In the genomic region with DNA sequence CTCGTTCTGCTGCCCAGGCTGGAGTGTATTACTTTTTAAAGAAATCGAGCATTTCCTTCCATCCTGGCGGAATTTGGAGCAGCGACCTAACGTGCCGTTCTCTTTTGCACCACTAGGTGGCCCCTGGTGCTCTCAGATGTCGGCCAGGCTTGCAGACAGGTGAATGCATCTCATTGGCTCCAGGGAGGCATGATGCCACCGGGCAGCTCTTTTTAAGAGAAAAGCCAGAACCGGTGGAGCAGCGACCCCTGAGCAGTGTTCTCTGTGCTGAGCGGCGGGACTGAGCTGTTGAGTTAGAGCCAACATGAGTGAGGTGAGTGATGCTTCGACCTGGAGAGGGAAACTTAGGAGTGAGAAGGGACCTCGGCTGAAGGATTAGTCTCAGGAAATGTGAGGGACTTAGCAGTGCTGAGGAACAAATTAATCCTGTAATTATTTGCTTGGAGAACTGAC, we compare ENCODE assay signal across 9 cellular contexts. TPM values are rescaled to one million over a fixed set of nuclear protein-coding genes. Genes with fewer than 3 reads are reported as not detected.
DNase-seq lines count a peak whose midpoint lies in the region; ATAC-seq and TF ChIP-seq lines count a peak whose summit lies in the region.
"Had no signal": no experiment of that assay in that cellular context is flagged by ENCODE, and none has a peak within 500 bp of the region (broad histone marks: within the 10 kb centered on the region; RNA-seq: fewer than 3 reads in every experiment).

A gene (plus strand): TSS at position 241 of the 453 bp plus-strand sequence. CDS start 64 bp downstream, at position 305.

- no peaks in the 10 kb centered on the region for H3K36me3 ChIP-seq in cardiac muscle cell
- H3K36me3 ChIP-seq in WERI-Rb-1: no peaks in the 10 kb centered on the region
- H3K36me3 ChIP-seq in neutrophil: no peaks in the 10 kb centered on the region
- H3K36me3 ChIP-seq in vagina: no peaks in the 10 kb centered on the region

- H3K27me3 ChIP-seq in cardiac muscle cell: peaks cover 10% of the 10 kb centered on the region
- peaks cover 9% of the 10 kb centered on the region for H3K27me3 ChIP-seq in WERI-Rb-1 (ENCODE audit: insufficient read depth, low read depth, severe bottlenecking)
- peaks cover 15% of the 10 kb centered on the region for H3K27me3 ChIP-seq in neutrophil
- no peaks in the 10 kb centered on the region for H3K27me3 ChIP-seq in vagina

- no peak within 1 kb of the TSS for H3K27ac ChIP-seq in cardiac muscle cell
- H3K27ac ChIP-seq in WERI-Rb-1: no peak within 1 kb of the TSS
- H3K27ac ChIP-seq in neutrophil: no peak within 1 kb of the TSS
- H3K27ac ChIP-seq in vagina: no peak within 1 kb of the TSS

- ATAC-seq in Right ventricle myocardium inferior (no peak), GM21381 (IDR thresholded peaks at IDR 0.05; ENCODE audit: unreplicated experiment) (no peak)

- intact Hi-C loops in Right ventricle myocardium inferior (cut with DNase I) (loop anchor here (2.0 kb wide), 1 partner anchor 254 kb away; no protein-coding TSS in a partner anchor), vagina (cut with DNase I) (no loop called here)

- H3K9me3 ChIP-seq in cardiac muscle cell (ENCODE audit: low read depth) (no peaks in the 10 kb centered on the region), WERI-Rb-1 (ENCODE audit: severe bottlenecking) (no peaks in the 10 kb centered on the region), neutrophil (no peaks in the 10 kb centered on the region), vagina (no peaks in the 10 kb centered on the region)

- no peaks in the 10 kb centered on the region for H3K4me1 ChIP-seq in cardiac muscle cell (ENCODE audit: low read depth)
- H3K4me1 ChIP-seq in neutrophil (ENCODE audit: control insufficient read depth in 1 of 2, insufficient read depth in 1 of 2, low read depth in 1 of 2, low read length in 1 of 2): no peaks in the 10 kb centered on the region
- peaks cover 10% of the 10 kb centered on the region for H3K4me1 ChIP-seq in vagina

- no peak within 1 kb of the TSS for H3K4me3 ChIP-seq in cardiac muscle cell
- no peak within 1 kb of the TSS for H3K4me3 ChIP-seq in WERI-Rb-1 (ENCODE audit: low read depth, low read length)
- H3K4me3 ChIP-seq in fibroblast of pulmonary artery (replicated peaks; ENCODE audit: low read depth, low read length): no peak within 1 kb of the TSS
- H3K4me3 ChIP-seq in neutrophil (ENCODE audit: low read depth in 1 of 2, low read length in 1 of 2): no peak within 1 kb of the TSS
- peak within 1 kb of the TSS; percentile 35 to 42 for H3K4me3 ChIP-seq in vagina

- DNase-seq in cardiac muscle cell (ENCODE audit: low read depth in 1 of 2, low spot score in 1 of 2) (peak; percentile 10 to 78), Right ventricle myocardium inferior (ENCODE audit: missing footprints) (no peak), NCI-H1436 treated with DMSO at 0.1 percent for 48 hours (lab: John Stamatoyannopoulos, UW) (peak; percentile 25), WERI-Rb-1 (peak; percentile 82), fibroblast of pulmonary artery (ENCODE audit: low read depth) (peak; percentile 13), vagina (ENCODE audit: extremely low spot score in 2 of 2) (no peak)

- TF ChIP-seq CTCF in cardiac muscle cell (IDR thresholded peaks at IDR 0.05; ENCODE audit: low read depth, low read length) (peak; percentile 61), WERI-Rb-1 (IDR thresholded peaks at IDR 0.05; ENCODE audit: low read depth, low read length) (peak; percentile 94), fibroblast of pulmonary artery (IDR thresholded peaks at IDR 0.05; ENCODE audit: low read length, missing control alignments) (peak; percentile 48), neutrophil (IDR thresholded peaks at IDR 0.05) (peak; percentile 14), vagina (IDR thresholded peaks at IDR 0.05) (peak in 2 of 3 experiments; percentile 63 to 66)

- TF ChIP-seq POLR2A in vagina (IDR thresholded peaks at IDR 0.05): no peak

RNA-seq across cellular contexts. Expression of the gene that starts here (rescaled TPM):
- total RNA-seq in cardiac muscle cell: not detected in 2 replicates
- polyA plus RNA-seq in cardiac muscle cell: 2.5 and 3.0 TPM in 2 replicates
- 5.4 TPM for total RNA-seq in Right ventricle myocardium inferior
- total RNA-seq in vagina: 174 TPM
- total RNA-seq: dermis microvascular lymphatic vessel endothelial cell had no signal

Comparison
In these comparisons a context has a peak if more than half of its experiments do, and no peak if none do; other contexts are left out.
1. RNA of the gene that starts here (total RNA-seq): 174 TPM in vagina (single experiment); 5.4 TPM in Right ventricle myocardium inferior (single experiment) and not detected in cardiac muscle cell; every median in the first group is over 10 times any median in the second.
2. DNase-seq: peak in cardiac muscle cell (2 of 2), NCI-H1436 treated with DMSO at 0.1 percent for 48 hours (single experiment), WERI-Rb-1 (single experiment) and fibroblast of pulmonary artery (single experiment); none in Right ventricle myocardium inferior (single experiment) and vagina (0 of 2).
3. H3K4me3 ChIP-seq: peak in vagina (2 of 2); none in cardiac muscle cell (single experiment), WERI-Rb-1 (single experiment), fibroblast of pulmonary artery (single experiment) and neutrophil (0 of 2).
4. CTCF ChIP-seq: peak in every context shown above with its lines; median percentile 94 in WERI-Rb-1; 64 in vagina; 61 in cardiac muscle cell; 48 in fibroblast of pulmonary artery; 14 in neutrophil.